ENCODE assay signal across 24 cellular contexts in genomic region chr12:104575442-104575841, GRCh38.
DNase-seq lines count a peak whose midpoint lies in the region; ATAC-seq, FAIRE-seq and TF ChIP-seq lines count a peak whose summit lies in the region.
"Had no signal": no experiment of that assay in that cellular context is flagged by ENCODE, and none has a peak within 500 bp of the region (broad histone marks: within the 10 kb centered on the region; RNA-seq: fewer than 3 reads in every experiment).

No MANE protein-coding gene starts in this region.

- 57 to 86% methylated on average over 3 to 8 of the region's 8 CpGs for WGBS in transverse colon (ENCODE audit: low coverage in 1 of 2), 2 donors

- H3K27me3 Mint-ChIP-seq in activated naive CD8-positive, alpha-beta T cell = no peaks in the 10 kb centered on the region
- no peaks in the 10 kb centered on the region for H3K27me3 Mint-ChIP-seq in activated naive CD8-positive, alpha-beta T cell treated with anti-CD3 and anti-CD28 coated beads, Interleukin-2, amount 50 U/mL, for 24 hours
- no peaks in the 10 kb centered on the region for H3K27me3 Mint-ChIP-seq in astrocyte (ENCODE audit: low read depth, unreplicated experiment)
- H3K27me3 Mint-ChIP-seq: CD4-positive, alpha-beta T cell had no signal

- H2AFZ ChIP-seq in astrocyte (ENCODE audit: low read depth, low read length) = no peak overlapping the region

- H3K4me2 ChIP-seq in astrocyte (ENCODE audit: low read length) = no peak overlapping the region
- H3K4me2 ChIP-seq: KMS-11 had no signal

- no peak for TF ChIP-seq EP300 in transverse colon (IDR thresholded peaks at IDR 0.05; ENCODE audit: low read depth)

- H3K9me3 Mint-ChIP-seq in activated naive CD8-positive, alpha-beta T cell (ENCODE audit: low read depth) = no peaks in the 10 kb centered on the region
- no peaks in the 10 kb centered on the region for H3K9me3 Mint-ChIP-seq in activated naive CD8-positive, alpha-beta T cell treated with anti-CD3 and anti-CD28 coated beads, Interleukin-2, amount 50 U/mL, for 24 hours
- H3K9me3 Mint-ChIP-seq in astrocyte (ENCODE audit: unreplicated experiment) = no peaks in the 10 kb centered on the region
- H3K9me3 Mint-ChIP-seq: CD4-positive, alpha-beta T cell had no signal

- peaks cover 30% of the 10 kb centered on the region for H3K79me2 ChIP-seq in astrocyte (ENCODE audit: insufficient read depth, low read length)

- intact Hi-C loops in transverse colon (cut with DNase I; ENCODE audit: low total_unique reads) = no loop called here

- H3K36me3 ChIP-seq in astrocyte (ENCODE audit: insufficient read depth, low read length) = no peaks in the 10 kb centered on the region
- no peaks in the 10 kb centered on the region for H3K36me3 ChIP-seq in transverse colon
- no peaks in the 10 kb centered on the region for H3K36me3 ChIP-seq in MG63
- H3K36me3 ChIP-seq: gastroesophageal sphincter, left lung, Peyer's patch, upper lobe of right lung, WERI-Rb-1 had no signal

- no peak for TF ChIP-seq POLR2A in transverse colon (IDR thresholded peaks at IDR 0.05)

- H3K4me3 ChIP-seq in astrocyte (ENCODE audit: insufficient read depth, low read depth, low read length) (no peak overlapping the region), transverse colon (no peak overlapping the region), MG63 (no peak overlapping the region)
- H3K4me3 ChIP-seq: body of pancreas, gastroesophageal sphincter, left lung, Peyer's patch, upper lobe of right lung had no signal

- no peak overlapping the region for H3K4me3 Mint-ChIP-seq in activated naive CD8-positive, alpha-beta T cell
- H3K4me3 Mint-ChIP-seq in activated naive CD8-positive, alpha-beta T cell treated with anti-CD3 and anti-CD28 coated beads, Interleukin-2, amount 50 U/mL, for 24 hours = no peak overlapping the region
- peak overlapping the region; percentile 27 for H3K4me3 Mint-ChIP-seq in astrocyte (ENCODE audit: unreplicated experiment)
- H3K4me3 Mint-ChIP-seq: CD4-positive, alpha-beta T cell had no signal

- H3K9me3 ChIP-seq in astrocyte (ENCODE audit: insufficient read depth, low read depth, low read length) = no peaks in the 10 kb centered on the region
- H3K9me3 ChIP-seq in transverse colon = no peaks in the 10 kb centered on the region
- H3K9me3 ChIP-seq in MG63 = no peaks in the 10 kb centered on the region
- H3K9me3 ChIP-seq: body of pancreas, gastroesophageal sphincter, left lung, Peyer's patch, upper lobe of right lung had no signal

- H3K27ac Mint-ChIP-seq in activated naive CD8-positive, alpha-beta T cell = peak overlapping the region; percentile 41
- no peak overlapping the region for H3K27ac Mint-ChIP-seq in activated naive CD8-positive, alpha-beta T cell treated with anti-CD3 and anti-CD28 coated beads, Interleukin-2, amount 50 U/mL, for 24 hours
- H3K27ac Mint-ChIP-seq in astrocyte (ENCODE audit: unreplicated experiment) = no peak overlapping the region

- in situ Hi-C loops in transverse colon (cut with MboI; ENCODE audit: low pct_ligation_motif_present in 1 of 4, low pct_unique_long_range_greater_than_20kb in 1 of 4, low sequenced_read_pairs in 3 of 4) = no loop called here

- peaks cover 3% of the 10 kb centered on the region for H3K36me3 Mint-ChIP-seq in activated naive CD8-positive, alpha-beta T cell
- peaks cover 5% of the 10 kb centered on the region for H3K36me3 Mint-ChIP-seq in activated naive CD8-positive, alpha-beta T cell treated with anti-CD3 and anti-CD28 coated beads, Interleukin-2, amount 50 U/mL, for 24 hours (ENCODE audit: low read depth)
- H3K36me3 Mint-ChIP-seq in astrocyte (ENCODE audit: low read depth, unreplicated experiment) = peaks cover 9% of the 10 kb centered on the region

- no peak for ATAC-seq in activated naive CD8-positive, alpha-beta T cell treated with anti-CD3 and anti-CD28 coated beads, Interleukin-2, amount 50 U/mL, for 24 hours
- ATAC-seq: body of pancreas; gastroesophageal sphincter; left lung; stimulated activated naive CD8-positive, alpha-beta T cell treated with anti-CD3 and anti-CD28 coated beads, Interleukin-15, Interleukin-2, amounts not matched to agents 100 U/mL and 50 U/mL, for 24 hours; upper lobe of right lung had no signal

- H3K9ac ChIP-seq in astrocyte (ENCODE audit: low read length) = no peak overlapping the region
- H3K9ac ChIP-seq: KMS-11 had no signal

- H3K27me3 ChIP-seq in astrocyte (ENCODE audit: insufficient read depth, low read length) (no peaks in the 10 kb centered on the region), transverse colon (no peaks in the 10 kb centered on the region), MG63 (no peaks in the 10 kb centered on the region)
- H3K27me3 ChIP-seq: body of pancreas, gastroesophageal sphincter, left lung, Peyer's patch, upper lobe of right lung had no signal

- peaks cover 37% of the 10 kb centered on the region for H3K4me1 ChIP-seq in astrocyte (ENCODE audit: insufficient read depth, low read length)
- peaks cover 0 to 12% (median 2%) of the 10 kb centered on the region in 4 donors for H3K4me1 ChIP-seq in transverse colon
- H3K4me1 ChIP-seq: body of pancreas, gastroesophageal sphincter had no signal

- H3K27ac ChIP-seq in astrocyte (ENCODE audit: low read depth, low read length) (no peak overlapping the region), transverse colon (no peak overlapping the region)
- H3K27ac ChIP-seq: 22Rv1, body of pancreas, gastroesophageal sphincter, KMS-11, left lung, Peyer's patch, upper lobe of right lung, WERI-Rb-1 had no signal

- peaks cover 4% of the 10 kb centered on the region for H4K20me1 ChIP-seq in astrocyte (ENCODE audit: insufficient read depth, low read length)

- DNase-seq in DMS 273 (lab: John Stamatoyannopoulos, UW; ENCODE audit: unreplicated experiment) (peak; percentile 39), DMS 273 treated with DMSO at 0.1 percent for 48 hours (lab: John Stamatoyannopoulos, UW) (no peak), astrocyte (ENCODE audit: low read depth) (no peak), transverse colon (peak; percentile 15), MG63 (no peak)
- no peak for DNase-seq in activated naive CD8-positive, alpha-beta T cell treated with anti-CD3 and anti-CD28 coated beads, Interleukin-2, amount 50 U/mL, for 24 hours
- no peak for DNase-seq in activated naive CD4-positive, alpha-beta T cell treated with anti-CD3 and anti-CD28 coated beads, Interleukin-2, amount 50 U/mL, for 16 hours
- DNase-seq: activated naive CD4-positive, alpha-beta T cell; CD4-positive, alpha-beta T cell; cortex of kidney; GOT3; left lung; NCI-H1436 treated with DMSO at 0.1 percent for 48 hours; NCI-H526 treated with DMSO at 0.1 percent for 48 hours; Peyer's patch; stimulated activated CD4-positive, alpha-beta T cell treated with anti-CD3 and anti-CD28 coated beads, Interleukin-12 subunit alpha, Interleukin-12 subunit beta, amount 100 ng/mL, for 4 hours; stimulated activated naive CD8-positive, alpha-beta T cell treated with anti-CD3 and anti-CD28 coated beads, Interleukin-15, Interleukin-2, amounts not matched to agents 100 U/mL and 50 U/mL, for 24 hours; upper lobe of right lung; WERI-Rb-1 had no signal

- no peak for FAIRE-seq in astrocyte (lab: Jason Lieb, UNC)

- no peak for TF ChIP-seq CTCF in astrocyte (IDR thresholded peaks at IDR 0.05; ENCODE audit: insufficient read depth, low read depth, low read length)
- TF ChIP-seq CTCF in transverse colon (IDR thresholded peaks at IDR 0.05) = no peak

- peaks cover 39% of the 10 kb centered on the region for H3K4me1 Mint-ChIP-seq in activated naive CD8-positive, alpha-beta T cell (ENCODE audit: low read depth)
- peaks cover 71% of the 10 kb centered on the region for H3K4me1 Mint-ChIP-seq in activated naive CD8-positive, alpha-beta T cell treated with anti-CD3 and anti-CD28 coated beads, Interleukin-2, amount 50 U/mL, for 24 hours
- peaks cover 41% of the 10 kb centered on the region for H3K4me1 Mint-ChIP-seq in astrocyte (ENCODE audit: low read depth, unreplicated experiment)

Comparison
In these comparisons a context has a peak if more than half of its experiments do, and no peak if none do; other contexts are left out.
1. DNase-seq: peak in DMS 273 (single experiment) and transverse colon (single experiment); none in DMS 273 treated with DMSO at 0.1 percent for 48 hours (single experiment), activated naive CD8-positive, alpha-beta T cell treated with anti-CD3 and anti-CD28 coated beads, Interleukin-2, amount 50 U/mL, for 24 hours (single experiment), astrocyte (single experiment), MG63 (single experiment) and activated naive CD4-positive, alpha-beta T cell treated with anti-CD3 and anti-CD28 coated beads, Interleukin-2, amount 50 U/mL, for 16 hours (single experiment).